Comparison of ENCODE assay signal across 20 cellular contexts in genomic region chr3:50325497-50326181, GRCh38. TPM values are rescaled to one million over a fixed set of nuclear protein-coding genes. Genes with fewer than 3 reads are reported as not detected.
A peak's percentile ranks its signal among the peaks of the same experiment; 100 is the strongest.
DNase-seq lines count a peak whose midpoint lies in the region; ATAC-seq and TF ChIP-seq lines count a peak whose summit lies in the region.
"Had no signal": no experiment of that assay in that cellular context is flagged by ENCODE, and none has a peak within 500 bp of the region (broad histone marks: within the 10 kb centered on the region; RNA-seq: fewer than 3 reads in every experiment).

No MANE protein-coding gene starts in this region.

- H3K27me3 Mint-ChIP-seq in activated CD4-positive, alpha-beta T cell treated with anti-CD3 and anti-CD28 coated beads, Interleukin-2, amount 10 ng/mL, durations not matched to agents 7 days and 5 days, result no peaks in the 10 kb centered on the region
- no peaks in the 10 kb centered on the region for H3K27me3 Mint-ChIP-seq in CD4-positive, CD25-positive, alpha-beta regulatory T cell
- no peaks in the 10 kb centered on the region for H3K27me3 Mint-ChIP-seq in activated T-helper 2 cell treated with anti-CD3 and anti-CD28 coated beads, Interferon-gamma antibody, Interleukin-2, Interleukin-4, amounts not matched to agents 10 μg/mL and 5 μg/mL and 100 μg/mL, durations not matched to agents 14 hours and 24 hours and 36 hours (ENCODE audit: low read depth)
- peaks cover 4% of the 10 kb centered on the region for H3K27me3 Mint-ChIP-seq in neural progenitor cell (ENCODE audit: insufficient read depth, low read depth)
- H3K27me3 Mint-ChIP-seq: stimulated activated naive CD8-positive, alpha-beta T cell treated with anti-CD3 and anti-CD28 coated beads, Interleukin-15, Interleukin-2, amounts not matched to agents 100 ng/mL and 50 ng/mL, for 24 hours had no signal

- peaks cover 44% of the 10 kb centered on the region for H3F3A ChIP-seq in neural progenitor cell (ENCODE audit: low read depth)

- no peak overlapping the region for H3K9ac ChIP-seq in neural progenitor cell
- H3K9ac ChIP-seq: parathyroid adenoma had no signal

- no peak overlapping the region for H3K4me2 ChIP-seq in neural progenitor cell

- CTCF ChIA-PET in activated CD4-positive, alpha-beta T cell treated with anti-CD3 and anti-CD28 coated beads, Interleukin-2, amount 10 ng/mL, durations not matched to agents 7 days and 5 days (lab: Charles Lee), result interaction anchor here (1.1 to 3.4 kb wide), 3 partner anchors 11 to 51 kb away, joined by 4 to 19 read pairs (median 7); partner anchors contain the start of genes HYAL3 and NAA80

- peak; percentile 5 for DNase-seq in activated CD4-positive, alpha-beta T cell treated with anti-CD3 and anti-CD28 coated beads, Interleukin-2, amount 10 ng/mL, durations not matched to agents 7 days and 5 days
- DNase-seq in activated CD4-positive, alpha-beta T cell treated with anti-CD3 and anti-CD28 coated beads, Interleukin-2, amount 50 U/mL, for 4 hours, result no peak
- DNase-seq in CD4-positive, CD25-positive, alpha-beta regulatory T cell, result no peak
- DNase-seq in activated T-helper 2 cell treated with anti-CD3 and anti-CD28 coated beads, Interferon-gamma antibody, Interleukin-2, Interleukin-4, amounts not matched to agents 10 μg/mL and 5 μg/mL and 100 μg/mL, durations not matched to agents 14 hours and 24 hours and 36 hours (ENCODE audit: low spot score), result no peak
- DNase-seq in neural progenitor cell (ENCODE audit: low spot score), result no peak
- DNase-seq: activated effector memory CD4-positive, alpha-beta T cell treated with anti-CD3 and anti-CD28 coated beads, Interleukin-2, amount 50 U/mL, for 16 hours; C1 segment of cervical spinal cord; hippocampal formation; NCI-H1417 treated with DMSO at 0.1 percent for 48 hours; NCI-H2171; NCI-H69; SHP77; WERI-Rb-1 had no signal

- POLR2A ChIA-PET in activated CD4-positive, alpha-beta T cell treated with anti-CD3 and anti-CD28 coated beads, Interleukin-2, amount 10 ng/mL, durations not matched to agents 7 days and 5 days (lab: Charles Lee), result no interaction called here

- H3K36me3 Mint-ChIP-seq in activated CD4-positive, alpha-beta T cell treated with anti-CD3 and anti-CD28 coated beads, Interleukin-2, amount 10 ng/mL, durations not matched to agents 7 days and 5 days (ENCODE audit: low read depth), result peaks cover 14% of the 10 kb centered on the region
- H3K36me3 Mint-ChIP-seq in CD4-positive, CD25-positive, alpha-beta regulatory T cell, result peaks cover 6% of the 10 kb centered on the region
- peaks cover 33% of the 10 kb centered on the region for H3K36me3 Mint-ChIP-seq in activated T-helper 2 cell treated with anti-CD3 and anti-CD28 coated beads, Interferon-gamma antibody, Interleukin-2, Interleukin-4, amounts not matched to agents 10 μg/mL and 5 μg/mL and 100 μg/mL, durations not matched to agents 14 hours and 24 hours and 36 hours (ENCODE audit: low read depth)
- no peaks in the 10 kb centered on the region for H3K36me3 Mint-ChIP-seq in neural progenitor cell

- peak overlapping the region; percentile 51 for H3K4me3 Mint-ChIP-seq in activated CD4-positive, alpha-beta T cell treated with anti-CD3 and anti-CD28 coated beads, Interleukin-2, amount 10 ng/mL, durations not matched to agents 7 days and 5 days
- peak overlapping the region; percentile 77 to 96 (median 93) for H3K4me3 Mint-ChIP-seq in CD4-positive, CD25-positive, alpha-beta regulatory T cell
- peak overlapping the region; percentile 30 for H3K4me3 Mint-ChIP-seq in activated T-helper 2 cell treated with anti-CD3 and anti-CD28 coated beads, Interferon-gamma antibody, Interleukin-2, Interleukin-4, amounts not matched to agents 10 μg/mL and 5 μg/mL and 100 μg/mL, durations not matched to agents 14 hours and 24 hours and 36 hours (ENCODE audit: low read depth)
- peak overlapping the region; percentile 95 for H3K4me3 Mint-ChIP-seq in neural progenitor cell

- no peak overlapping the region for H3K27ac Mint-ChIP-seq in activated CD4-positive, alpha-beta T cell treated with anti-CD3 and anti-CD28 coated beads, Interleukin-2, amount 10 ng/mL, durations not matched to agents 7 days and 5 days
- no peak overlapping the region for H3K27ac Mint-ChIP-seq in CD4-positive, CD25-positive, alpha-beta regulatory T cell
- no peak overlapping the region for H3K27ac Mint-ChIP-seq in activated T-helper 2 cell treated with anti-CD3 and anti-CD28 coated beads, Interferon-gamma antibody, Interleukin-2, Interleukin-4, amounts not matched to agents 10 μg/mL and 5 μg/mL and 100 μg/mL, durations not matched to agents 14 hours and 24 hours and 36 hours
- no peak overlapping the region for H3K27ac Mint-ChIP-seq in neural progenitor cell

- H3K4me1 ChIP-seq in CD4-positive, CD25-positive, alpha-beta regulatory T cell (ENCODE audit: control insufficient read depth, insufficient read depth, low read length, poor library complexity, severe bottlenecking), result peaks cover 31% of the 10 kb centered on the region
- peaks cover 20% of the 10 kb centered on the region for H3K4me1 ChIP-seq in neural progenitor cell

- peaks cover 19% of the 10 kb centered on the region for H3K79me2 ChIP-seq in neural progenitor cell (ENCODE audit: low read depth)

- H3K4me3 ChIP-seq in CD4-positive, CD25-positive, alpha-beta regulatory T cell (ENCODE audit: low read depth, low read length), result no peak overlapping the region
- no peak overlapping the region for H3K4me3 ChIP-seq in neural progenitor cell
- H3K4me3 ChIP-seq: GM12878 had no signal

- no peak overlapping the region for H3K27ac ChIP-seq in CD4-positive, CD25-positive, alpha-beta regulatory T cell (ENCODE audit: insufficient read depth, low read length, poor library complexity, severe bottlenecking)
- no peak overlapping the region for H3K27ac ChIP-seq in neural progenitor cell
- H3K27ac ChIP-seq: parathyroid adenoma, WERI-Rb-1 had no signal

- no peaks in the 10 kb centered on the region for H3K9me3 Mint-ChIP-seq in activated CD4-positive, alpha-beta T cell treated with anti-CD3 and anti-CD28 coated beads, Interleukin-2, amount 10 ng/mL, durations not matched to agents 7 days and 5 days
- H3K9me3 Mint-ChIP-seq in CD4-positive, CD25-positive, alpha-beta regulatory T cell, result no peaks in the 10 kb centered on the region
- no peaks in the 10 kb centered on the region for H3K9me3 Mint-ChIP-seq in activated T-helper 2 cell treated with anti-CD3 and anti-CD28 coated beads, Interferon-gamma antibody, Interleukin-2, Interleukin-4, amounts not matched to agents 10 μg/mL and 5 μg/mL and 100 μg/mL, durations not matched to agents 14 hours and 24 hours and 36 hours
- no peaks in the 10 kb centered on the region for H3K9me3 Mint-ChIP-seq in neural progenitor cell
- H3K9me3 Mint-ChIP-seq: stimulated activated naive CD8-positive, alpha-beta T cell treated with anti-CD3 and anti-CD28 coated beads, Interleukin-15, Interleukin-2, amounts not matched to agents 100 ng/mL and 50 ng/mL, for 24 hours had no signal

- no peaks in the 10 kb centered on the region for H3K9me3 ChIP-seq in CD4-positive, CD25-positive, alpha-beta regulatory T cell (ENCODE audit: control insufficient read depth in 2 of 2, low read length in 2 of 2)
- no peaks in the 10 kb centered on the region for H3K9me3 ChIP-seq in neural progenitor cell (ENCODE audit: low read depth)
- H3K9me3 ChIP-seq: ascending aorta had no signal

- no peak for ATAC-seq in CD4-positive, CD25-positive, alpha-beta regulatory T cell (ENCODE audit: low read depth in 2 of 2)
- ATAC-seq in GM19035 (IDR thresholded peaks at IDR 0.05; ENCODE audit: unreplicated experiment) (no peak), HG03139 (IDR thresholded peaks at IDR 0.05; ENCODE audit: unreplicated experiment) (no peak), GM19452 (IDR thresholded peaks at IDR 0.05; ENCODE audit: unreplicated experiment) (no peak)
- ATAC-seq: GM12878 had no signal

- H3K27me3 ChIP-seq in CD4-positive, CD25-positive, alpha-beta regulatory T cell (ENCODE audit: control insufficient read depth, insufficient read depth, low read length), result no peaks in the 10 kb centered on the region
- H3K27me3 ChIP-seq in neural progenitor cell, result no peaks in the 10 kb centered on the region
- H3K27me3 ChIP-seq: ascending aorta had no signal

- TF ChIP-seq CTCF in neural progenitor cell (IDR thresholded peaks at IDR 0.05), result no peak

- no peak overlapping the region for H2AFZ ChIP-seq in neural progenitor cell (replicated peaks)
- H2AFZ ChIP-seq: parathyroid adenoma had no signal

- peaks cover 14% of the 10 kb centered on the region for H4K20me1 ChIP-seq in neural progenitor cell (ENCODE audit: low read depth)

- intact Hi-C loops in activated T-helper 2 cell treated with anti-CD3 and anti-CD28 coated beads, Interferon-gamma antibody, Interleukin-2, Interleukin-4, amounts not matched to agents 10 μg/mL and 5 μg/mL and 100 μg/mL, durations not matched to agents 14 hours and 24 hours and 36 hours (cut with micrococcal nuclease), result no loop called here

- peaks cover 30% of the 10 kb centered on the region for H3K4me1 Mint-ChIP-seq in activated CD4-positive, alpha-beta T cell treated with anti-CD3 and anti-CD28 coated beads, Interleukin-2, amount 10 ng/mL, durations not matched to agents 7 days and 5 days
- H3K4me1 Mint-ChIP-seq in CD4-positive, CD25-positive, alpha-beta regulatory T cell, result peaks cover 2 to 40% (median 11%) of the 10 kb centered on the region in 4 donors
- peaks cover 14% of the 10 kb centered on the region for H3K4me1 Mint-ChIP-seq in activated T-helper 2 cell treated with anti-CD3 and anti-CD28 coated beads, Interferon-gamma antibody, Interleukin-2, Interleukin-4, amounts not matched to agents 10 μg/mL and 5 μg/mL and 100 μg/mL, durations not matched to agents 14 hours and 24 hours and 36 hours (ENCODE audit: low read depth)
- H3K4me1 Mint-ChIP-seq in neural progenitor cell, result peaks cover 36% of the 10 kb centered on the region

- H3K36me3 ChIP-seq in CD4-positive, CD25-positive, alpha-beta regulatory T cell (ENCODE audit: control insufficient read depth, insufficient read depth, low read length), result peaks cover 21% of the 10 kb centered on the region
- H3K36me3 ChIP-seq in neural progenitor cell, result no peaks in the 10 kb centered on the region

RNA-seq across cellular contexts. Expression of gene TUSC2, which starts 2.4 kb away (rescaled TPM):
- total RNA-seq in activated CD4-positive, alpha-beta T cell treated with anti-CD3 and anti-CD28 coated beads, Interleukin-2, amount 10 ng/mL, durations not matched to agents 7 days and 5 days, result 10 to 100 TPM; 16.1 to 17.7 TPM
- total RNA-seq in CD4-positive, CD25-positive, alpha-beta regulatory T cell, result 17.5 TPM
- 10 to 100 TPM; 44.6 to 55.6 (median 49.9) TPM for polyA plus RNA-seq in CD4-positive, CD25-positive, alpha-beta regulatory T cell
- 23.7 and 23.9 TPM in 2 replicates for total RNA-seq in activated T-helper 2 cell treated with anti-CD3 and anti-CD28 coated beads, Interferon-gamma antibody, Interleukin-2, Interleukin-4, amounts not matched to agents 10 μg/mL and 5 μg/mL and 100 μg/mL, durations not matched to agents 14 hours and 24 hours and 36 hours
- 14.9 and 36.1 TPM in 2 replicates for total RNA-seq in neural progenitor cell (ENCODE audit: low replicate concordance)

RNA-seq across cellular contexts. Expression of gene HYAL2, which starts 3.1 kb away (rescaled TPM):
- total RNA-seq in activated CD4-positive, alpha-beta T cell treated with anti-CD3 and anti-CD28 coated beads, Interleukin-2, amount 10 ng/mL, durations not matched to agents 7 days and 5 days, result 1 to 10 TPM; 4.3 to 5.7 TPM
- total RNA-seq in CD4-positive, CD25-positive, alpha-beta regulatory T cell, result 1.5 TPM
- 1 to 10 TPM; 2.7 to 6.5 (median 5.1) TPM for polyA plus RNA-seq in CD4-positive, CD25-positive, alpha-beta regulatory T cell
- total RNA-seq in activated T-helper 2 cell treated with anti-CD3 and anti-CD28 coated beads, Interferon-gamma antibody, Interleukin-2, Interleukin-4, amounts not matched to agents 10 μg/mL and 5 μg/mL and 100 μg/mL, durations not matched to agents 14 hours and 24 hours and 36 hours, result 14.9 and 15.2 TPM in 2 replicates
- total RNA-seq in neural progenitor cell (ENCODE audit: low replicate concordance), result 38.9 and 92.3 TPM in 2 replicates

RNA-seq across cellular contexts. Expression of gene RASSF1, which starts 15.0 kb away (rescaled TPM):
- 100 to 1,000 TPM in 1 of 2 experiments, 10 to 100 TPM in 1; 88.3 to 122 TPM for total RNA-seq in activated CD4-positive, alpha-beta T cell treated with anti-CD3 and anti-CD28 coated beads, Interleukin-2, amount 10 ng/mL, durations not matched to agents 7 days and 5 days
- total RNA-seq in CD4-positive, CD25-positive, alpha-beta regulatory T cell, result 76.0 TPM
- polyA plus RNA-seq in CD4-positive, CD25-positive, alpha-beta regulatory T cell, result 10 to 100 TPM; 48.4 to 67.4 (median 54.7) TPM
- 71.2 and 74.2 TPM in 2 replicates for total RNA-seq in activated T-helper 2 cell treated with anti-CD3 and anti-CD28 coated beads, Interferon-gamma antibody, Interleukin-2, Interleukin-4, amounts not matched to agents 10 μg/mL and 5 μg/mL and 100 μg/mL, durations not matched to agents 14 hours and 24 hours and 36 hours
- 13.7 and 19.5 TPM in 2 replicates for total RNA-seq in neural progenitor cell (ENCODE audit: low replicate concordance)

RNA-seq across cellular contexts. Expression of gene ZMYND10, which starts 19.9 kb away (rescaled TPM):
- 1 to 10 TPM; 3.5 to 3.6 TPM for total RNA-seq in activated CD4-positive, alpha-beta T cell treated with anti-CD3 and anti-CD28 coated beads, Interleukin-2, amount 10 ng/mL, durations not matched to agents 7 days and 5 days
- 1.6 TPM for total RNA-seq in CD4-positive, CD25-positive, alpha-beta regulatory T cell
- under 1 TPM in 1 of 4 donors, not detected in 3; 0.09 TPM for polyA plus RNA-seq in CD4-positive, CD25-positive, alpha-beta regulatory T cell
- total RNA-seq in activated T-helper 2 cell treated with anti-CD3 and anti-CD28 coated beads, Interferon-gamma antibody, Interleukin-2, Interleukin-4, amounts not matched to agents 10 μg/mL and 5 μg/mL and 100 μg/mL, durations not matched to agents 14 hours and 24 hours and 36 hours, result 0.94 and 1.8 TPM in 2 replicates
- total RNA-seq in neural progenitor cell (ENCODE audit: low replicate concordance), result 0.37 and 1.7 TPM in 2 replicates
- total RNA-seq: ascending aorta had no signal

RNA-seq across cellular contexts. Expression of gene HYAL1, which starts 22.3 kb away (rescaled TPM):
- total RNA-seq in activated CD4-positive, alpha-beta T cell treated with anti-CD3 and anti-CD28 coated beads, Interleukin-2, amount 10 ng/mL, durations not matched to agents 7 days and 5 days, result under 1 TPM in 1 of 2 experiments, not detected in 1; 0.07 TPM
- 0.35 TPM for total RNA-seq in CD4-positive, CD25-positive, alpha-beta regulatory T cell
- under 1 TPM in 3 of 4 donors, not detected in 1; 0.07 to 0.31 (median 0.10) TPM for polyA plus RNA-seq in CD4-positive, CD25-positive, alpha-beta regulatory T cell
- 0.23 and 0.59 TPM in 2 replicates for total RNA-seq in activated T-helper 2 cell treated with anti-CD3 and anti-CD28 coated beads, Interferon-gamma antibody, Interleukin-2, Interleukin-4, amounts not matched to agents 10 μg/mL and 5 μg/mL and 100 μg/mL, durations not matched to agents 14 hours and 24 hours and 36 hours
- 1.6 and 3.0 TPM in 2 replicates for total RNA-seq in neural progenitor cell (ENCODE audit: low replicate concordance)

Comparison
In these comparisons a context has a peak if more than half of its experiments do, and no peak if none do; other contexts are left out.
1. H3K4me3 Mint-ChIP-seq: peak in every context shown above with its lines; median percentile 95 in neural progenitor cell; 93 in CD4-positive, CD25-positive, alpha-beta regulatory T cell; 51 in activated CD4-positive, alpha-beta T cell treated with anti-CD3 and anti-CD28 coated beads, Interleukin-2, amount 10 ng/mL, durations not matched to agents 7 days and 5 days; 30 in activated T-helper 2 cell treated with anti-CD3 and anti-CD28 coated beads, Interferon-gamma antibody, Interleukin-2, Interleukin-4, amounts not matched to agents 10 μg/mL and 5 μg/mL and 100 μg/mL, durations not matched to agents 14 hours and 24 hours and 36 hours.